ENCODE assay signal across 19 cellular contexts in the genomic region with DNA sequence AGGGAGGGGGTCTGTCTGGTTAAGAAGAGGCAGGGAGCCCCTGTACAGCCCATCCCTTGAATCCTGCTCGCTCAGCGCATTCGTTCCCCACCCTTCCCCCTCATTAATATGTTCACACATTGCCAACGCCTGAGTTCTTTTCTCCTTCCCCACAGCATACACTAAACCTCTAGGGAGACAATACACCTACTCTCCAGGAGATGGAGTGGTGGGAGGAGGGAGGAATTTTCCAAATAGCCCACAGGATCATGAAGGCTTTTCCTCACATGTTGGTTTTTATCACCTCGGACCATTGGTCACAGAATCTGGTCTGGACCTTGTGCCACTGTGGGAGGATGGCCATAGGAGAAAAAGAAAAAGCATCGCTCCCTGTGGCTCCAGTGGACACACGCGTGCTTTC.
A peak's percentile ranks its signal among the peaks of the same experiment; 100 is the strongest.
DNase-seq lines count a peak whose midpoint lies in the region; ATAC-seq and TF ChIP-seq lines count a peak whose summit lies in the region.
"Had no signal": no experiment of that assay in that cellular context is flagged by ENCODE, and none has a peak within 500 bp of the region (broad histone marks: within the 10 kb centered on the region; RNA-seq: fewer than 3 reads in every experiment).

No MANE protein-coding gene starts in this region.

- TF ChIP-seq CTCF in kidney epithelial cell (IDR thresholded peaks at IDR 0.05; ENCODE audit: insufficient read depth, low read length, poor library complexity, severe bottlenecking) = peak; percentile 23

- no peaks in the 10 kb centered on the region for H3K27me3 Mint-ChIP-seq in activated naive CD4-positive, alpha-beta T cell treated with anti-CD3 and anti-CD28 coated beads, Interleukin-2, amount 50 U/mL, for 24 hours

- no peaks in the 10 kb centered on the region for H3K9me3 Mint-ChIP-seq in activated naive CD4-positive, alpha-beta T cell treated with anti-CD3 and anti-CD28 coated beads, Interleukin-2, amount 50 U/mL, for 24 hours
- no peaks in the 10 kb centered on the region for H3K9me3 Mint-ChIP-seq in stimulated activated effector memory CD8-positive, alpha-beta T cell treated with anti-CD3 and anti-CD28 coated beads, Interleukin-12 subunit alpha, Interleukin-12 subunit beta, amount 100 ng/mL, for 72 hours
- H3K9me3 Mint-ChIP-seq: activated CD4-positive, alpha-beta T cell treated with anti-CD3 and anti-CD28 coated beads, Interleukin-2, amount 10 ng/mL, durations not matched to agents 7 days and 5 days; activated naive CD8-positive, alpha-beta T cell treated with anti-CD3 and anti-CD28 coated beads, Interleukin-2, amount 10 ng/mL, durations not matched to agents 7 days and 5 days; effector memory CD8-positive, alpha-beta T cell had no signal

- H3K36me3 ChIP-seq in kidney epithelial cell (ENCODE audit: control insufficient read depth, insufficient read depth, low read length) = no peaks in the 10 kb centered on the region
- H3K36me3 ChIP-seq: colonic mucosa, ovary, SJSA1 had no signal

- H3K27me3 ChIP-seq in kidney epithelial cell (ENCODE audit: control insufficient read depth, insufficient read depth, low read length) = no peaks in the 10 kb centered on the region
- H3K27me3 ChIP-seq: ovary, SJSA1 had no signal

- H3K4me1 Mint-ChIP-seq in activated naive CD4-positive, alpha-beta T cell treated with anti-CD3 and anti-CD28 coated beads, Interleukin-2, amount 50 U/mL, for 24 hours = peaks cover 3% of the 10 kb centered on the region
- peaks cover 9% of the 10 kb centered on the region for H3K4me1 Mint-ChIP-seq in stimulated activated effector memory CD8-positive, alpha-beta T cell treated with anti-CD3 and anti-CD28 coated beads, Interleukin-12 subunit alpha, Interleukin-12 subunit beta, amount 100 ng/mL, for 72 hours

- H3K27ac Mint-ChIP-seq in activated naive CD4-positive, alpha-beta T cell treated with anti-CD3 and anti-CD28 coated beads, Interleukin-2, amount 50 U/mL, for 24 hours = peak overlapping the region; percentile 63
- no peak overlapping the region for H3K27ac Mint-ChIP-seq in stimulated activated effector memory CD8-positive, alpha-beta T cell treated with anti-CD3 and anti-CD28 coated beads, Interleukin-12 subunit alpha, Interleukin-12 subunit beta, amount 100 ng/mL, for 72 hours
- H3K27ac Mint-ChIP-seq: activated CD4-positive, alpha-beta T cell treated with anti-CD3 and anti-CD28 coated beads, Interleukin-2, amount 10 ng/mL, durations not matched to agents 7 days and 5 days; activated naive CD8-positive, alpha-beta T cell treated with anti-CD3 and anti-CD28 coated beads, Interleukin-2, amount 10 ng/mL, durations not matched to agents 7 days and 5 days; effector memory CD8-positive, alpha-beta T cell had no signal

- H3K4me3 ChIP-seq in kidney epithelial cell (ENCODE audit: low read depth, low read length) = no peak overlapping the region
- H3K4me3 ChIP-seq: colonic mucosa, ovary, SJSA1 had no signal

- H3K4me3 Mint-ChIP-seq in activated naive CD4-positive, alpha-beta T cell treated with anti-CD3 and anti-CD28 coated beads, Interleukin-2, amount 50 U/mL, for 24 hours = no peak overlapping the region
- H3K4me3 Mint-ChIP-seq in stimulated activated effector memory CD8-positive, alpha-beta T cell treated with anti-CD3 and anti-CD28 coated beads, Interleukin-12 subunit alpha, Interleukin-12 subunit beta, amount 100 ng/mL, for 72 hours = no peak overlapping the region
- H3K4me3 Mint-ChIP-seq: activated CD4-positive, alpha-beta T cell treated with anti-CD3 and anti-CD28 coated beads, Interleukin-2, amount 10 ng/mL, durations not matched to agents 7 days and 5 days; activated naive CD8-positive, alpha-beta T cell treated with anti-CD3 and anti-CD28 coated beads, Interleukin-2, amount 10 ng/mL, durations not matched to agents 7 days and 5 days; brain; effector memory CD8-positive, alpha-beta T cell had no signal

- no peak for ATAC-seq in HG02571 (IDR thresholded peaks at IDR 0.05; ENCODE audit: unreplicated experiment)
- no peak for ATAC-seq in stimulated activated effector memory CD8-positive, alpha-beta T cell treated with anti-CD3 and anti-CD28 coated beads, Interleukin-12 subunit alpha, Interleukin-12 subunit beta, amount 100 ng/mL, for 72 hours
- ATAC-seq: effector memory CD8-positive, alpha-beta T cell; sciatic nerve had no signal

- no peak for DNase-seq in activated naive CD4-positive, alpha-beta T cell (lab: John Stamatoyannopoulos, UW)
- DNase-seq in astrocyte of the hippocampus (ENCODE audit: low read depth, low spot score) = peak; percentile 23
- DNase-seq in kidney epithelial cell (ENCODE audit: low read depth) = no peak
- no peak for DNase-seq in stimulated activated effector memory CD8-positive, alpha-beta T cell treated with anti-CD3 and anti-CD28 coated beads, Interleukin-12 subunit alpha, Interleukin-12 subunit beta, amount 100 ng/mL, for 72 hours (ENCODE audit: low spot score in 2 of 2)
- no peak for DNase-seq in DMS79 (lab: John Stamatoyannopoulos, UW)
- DNase-seq: activated CD4-positive, alpha-beta T cell treated with anti-CD3 and anti-CD28 coated beads, Interleukin-2, amount 10 ng/mL, durations not matched to agents 7 days and 5 days; activated naive CD8-positive, alpha-beta T cell treated with anti-CD3 and anti-CD28 coated beads, Interleukin-2, amount 10 ng/mL, durations not matched to agents 7 days and 5 days; colonic mucosa; effector memory CD8-positive, alpha-beta T cell; GDM1; KG1; NCI-H1694 treated with DMSO at 0.1 percent for 48 hours; ovary; T-helper 1 cell had no signal

- H3K36me3 Mint-ChIP-seq in activated naive CD4-positive, alpha-beta T cell treated with anti-CD3 and anti-CD28 coated beads, Interleukin-2, amount 50 U/mL, for 24 hours = no peaks in the 10 kb centered on the region
- no peaks in the 10 kb centered on the region for H3K36me3 Mint-ChIP-seq in stimulated activated effector memory CD8-positive, alpha-beta T cell treated with anti-CD3 and anti-CD28 coated beads, Interleukin-12 subunit alpha, Interleukin-12 subunit beta, amount 100 ng/mL, for 72 hours
- H3K36me3 Mint-ChIP-seq: activated naive CD8-positive, alpha-beta T cell treated with anti-CD3 and anti-CD28 coated beads, Interleukin-2, amount 10 ng/mL, durations not matched to agents 7 days and 5 days; brain had no signal
